ENCODE assay signal across 1 cellular context in genomic region chr9:133477461-133477860, GRCh38.
TF ChIP-seq lines count a peak whose summit lies in the region.

No MANE protein-coding gene starts in this region.

TF ChIP-seq in endothelial cell of umbilical vein, 7 proteins besides CTCF, POLR2A, EP300 and RAD21:
- TF ChIP-seq FOS (IDR thresholded peaks at IDR 0.05; ENCODE audit: borderline replicate concordance, insufficient read depth, low read length) (no peak), MYC (IDR thresholded peaks at IDR 0.05; ENCODE audit: low read depth, low read length) (no peak), EZH2 (IDR thresholded peaks at IDR 0.05; ENCODE audit: borderline replicate concordance, low read depth, low read length, severe bottlenecking) (no peak), JUN (IDR thresholded peaks at IDR 0.05; ENCODE audit: borderline replicate concordance, insufficient read depth, insufficient read length, low read depth) (no peak), MAX (IDR thresholded peaks at IDR 0.05; ENCODE audit: insufficient read depth, insufficient read length) (no peak), POLR2AphosphoS5 (IDR thresholded peaks at IDR 0.05; ENCODE audit: insufficient read depth, low read depth, low read length) (no peak), GATA2 (IDR thresholded peaks at IDR 0.05; ENCODE audit: insufficient read depth, insufficient read length, low read depth, low read length) (no peak)
